ENCODE assay signal across 14 cellular contexts in the genomic region with DNA sequence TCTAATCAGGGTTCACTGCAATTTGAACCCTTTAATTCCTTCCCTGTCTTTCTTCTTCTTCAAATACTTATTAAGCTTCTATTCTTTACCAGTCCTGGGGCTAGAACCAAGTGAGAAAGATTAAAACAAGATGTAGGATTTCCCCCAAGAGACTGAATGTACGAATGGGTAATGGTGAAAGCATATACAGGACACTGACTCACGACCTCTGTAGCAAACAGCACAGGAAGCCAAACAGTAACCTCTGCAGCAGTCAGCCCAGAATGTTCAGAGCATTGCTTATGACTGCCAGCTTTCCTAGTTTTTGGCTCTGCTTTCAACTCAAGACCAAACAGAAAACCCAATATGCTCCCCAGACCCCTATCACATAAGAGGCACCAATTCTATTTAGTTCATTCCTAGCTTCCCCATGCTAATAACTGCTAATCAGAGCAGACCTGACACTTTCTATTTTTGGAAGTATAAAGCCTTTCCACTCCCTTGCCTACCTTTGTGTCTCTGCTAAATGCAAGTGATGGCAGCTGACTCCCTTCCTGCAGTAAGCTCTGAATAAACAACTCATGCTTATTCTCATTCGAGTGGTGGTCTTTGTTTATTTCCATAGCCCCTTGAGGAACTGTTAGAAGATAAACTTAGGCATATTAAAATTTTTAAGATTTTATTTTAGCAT.
A peak's percentile ranks its signal among the peaks of the same experiment; 100 is the strongest.
DNase-seq lines count a peak whose midpoint lies in the region; ATAC-seq and TF ChIP-seq lines count a peak whose summit lies in the region.
"Had no signal": no experiment of that assay in that cellular context is flagged by ENCODE, and none has a peak within 500 bp of the region (broad histone marks: within the 10 kb centered on the region; RNA-seq: fewer than 3 reads in every experiment).

No MANE protein-coding gene starts in this region.

- DNase-seq in NCI-H146 treated with DMSO at 0.1 percent for 48 hours (lab: John Stamatoyannopoulos, UW; ENCODE audit: unreplicated experiment) (peak; percentile 19), NCI-H146 (lab: John Stamatoyannopoulos, UW) (no peak), NOMO-1 treated with dmso at 0.1 percent for 144 hours (lab: John Stamatoyannopoulos, UW; ENCODE audit: unreplicated experiment) (peak; percentile 8), fibroblast of peridontal ligament (ENCODE audit: extremely low read depth) (peak; percentile 96), pulmonary artery endothelial cell (ENCODE audit: low read depth, low spot score) (peak; percentile 30), lower lobe of right lung (no peak), RPMI8226 (no peak)
- DNase-seq in activated CD4-positive, alpha-beta T cell treated with anti-CD3 and anti-CD28 coated beads, Interleukin-2, amount 50 U/mL, for 1 hour = no peak
- DNase-seq: dorsolateral prefrontal cortex, left colon, NCI-H1048, testis had no signal

- H3K4me1 ChIP-seq in lower lobe of right lung = no peaks in the 10 kb centered on the region
- H3K4me1 ChIP-seq: A549, testis had no signal

- TF ChIP-seq CTCF in lower lobe of right lung (IDR thresholded peaks at IDR 0.05) = no peak

- no peaks in the 10 kb centered on the region for H3K9me3 ChIP-seq in lower lobe of right lung
- H3K9me3 ChIP-seq: A549, testis had no signal

- no peak overlapping the region for H3K4me3 ChIP-seq in lower lobe of right lung
- H3K4me3 ChIP-seq: A549, dorsolateral prefrontal cortex, SK-N-MC, testis had no signal

- no peaks in the 10 kb centered on the region for H3K27me3 ChIP-seq in lower lobe of right lung (ENCODE audit: low read depth)
- H3K27me3 ChIP-seq: dorsolateral prefrontal cortex, testis had no signal

- no peaks in the 10 kb centered on the region for H3K36me3 ChIP-seq in lower lobe of right lung

- no peak overlapping the region for H3K27ac ChIP-seq in lower lobe of right lung
- H3K27ac ChIP-seq: A549, dorsolateral prefrontal cortex, SK-N-MC, testis had no signal

- no peak for ATAC-seq in lower lobe of right lung
- ATAC-seq: A549, left colon had no signal

- intact Hi-C loops in lower lobe of right lung (cut with DNase I) = no loop called here

Comparison
In these comparisons a context has a peak if more than half of its experiments do, and no peak if none do; other contexts are left out.
1. DNase-seq: peak in NCI-H146 treated with DMSO at 0.1 percent for 48 hours (single experiment), NOMO-1 treated with dmso at 0.1 percent for 144 hours (single experiment), fibroblast of peridontal ligament (single experiment) and pulmonary artery endothelial cell (single experiment); none in NCI-H146 (single experiment), lower lobe of right lung (single experiment), RPMI8226 (single experiment) and activated CD4-positive, alpha-beta T cell treated with anti-CD3 and anti-CD28 coated beads, Interleukin-2, amount 50 U/mL, for 1 hour (single experiment).